In the genomic region with DNA sequence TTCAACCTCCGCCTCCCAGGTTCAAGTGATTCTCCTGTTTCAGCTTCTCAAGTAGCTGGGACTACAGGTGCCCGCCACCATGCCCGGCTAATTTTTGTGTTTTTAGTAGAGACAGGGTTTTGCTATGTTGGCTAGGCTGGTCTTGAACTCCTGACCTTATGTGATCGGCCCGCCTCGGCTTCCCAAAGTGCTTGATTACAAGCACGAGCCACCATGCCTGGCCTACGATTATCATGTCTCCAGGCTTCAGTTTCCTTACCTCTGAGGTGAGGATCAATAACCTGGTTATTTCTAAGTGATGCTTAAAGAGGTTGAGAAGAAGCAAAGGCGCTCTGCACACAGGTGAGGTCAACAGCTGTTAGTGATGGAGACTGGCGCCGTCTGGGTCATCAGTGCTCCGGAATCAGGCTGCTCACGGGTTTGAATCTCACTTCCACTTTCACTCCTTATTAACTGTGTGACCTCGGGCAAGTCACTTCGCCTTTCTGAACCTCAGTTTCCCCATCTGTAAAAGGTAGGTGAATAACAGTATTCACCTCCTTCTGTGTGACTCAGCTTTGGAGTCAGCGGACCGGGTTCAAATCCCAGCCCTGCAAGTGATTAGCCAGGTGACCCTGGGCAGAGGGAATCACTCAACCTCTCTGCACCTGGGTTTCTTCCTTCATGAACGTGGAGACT, we compare ENCODE assay signal across 8 cellular contexts. TPM values are rescaled to one million over a fixed set of nuclear protein-coding genes. Genes with fewer than 3 reads are reported as not detected.
DNase-seq lines count a peak whose midpoint lies in the region; ATAC-seq and TF ChIP-seq lines count a peak whose summit lies in the region.

No MANE protein-coding gene starts in this region.

- TF ChIP-seq CTCF in PC-3 (conservative IDR thresholded peaks at IDR 0.05; ENCODE audit: low read depth, low read length) (no peak), fibroblast of lung (conservative IDR thresholded peaks at IDR 0.05 in 1 of 2, IDR thresholded peaks at IDR 0.05 in 1 of 2; ENCODE audit: low read depth in 1 of 2, low read length in 2 of 2) (no peak)

- H2AFZ ChIP-seq in PC-3 (ENCODE audit: low read length) (peak overlapping the region; percentile 89), fibroblast of lung (ENCODE audit: low read length) (peak overlapping the region; percentile 9)

- no peaks in the 10 kb centered on the region for H3F3A ChIP-seq in PC-3 (ENCODE audit: low read length, unreplicated experiment)

- BruUV-seq in PC-3 (replicated peaks; lab: Mats Ljungman, UMichigan), result TSS peak; percentile 81

- POLR2A ChIA-PET in PC-3 (lab: Charles Lee; ENCODE audit: unreplicated experiment) (no interaction called here), HEK293T (lab: Yijun Ruan, JAX) (no interaction called here)

- H3K27ac ChIP-seq in PC-3 (ENCODE audit: low read length), result peak overlapping the region; percentile 40; the same call in 1 of the 2 replicates
- peak overlapping the region; percentile 58 for H3K27ac ChIP-seq in fibroblast of lung (ENCODE audit: insufficient read depth, low read length)

- DNase-seq in CD1c-positive myeloid dendritic cell (ENCODE audit: extremely low spot score), result peak; percentile 41
- DNase-seq in PC-3, result no peak
- DNase-seq in fibroblast of lung (ENCODE audit: low read depth in 2 of 2), result no peak
- peak; percentile 12 for DNase-seq in retina
- no peak for DNase-seq in HEK293T (ENCODE audit: extremely low spot score)
- DNase-seq in NCI-H774 (lab: John Stamatoyannopoulos, UW), result no peak

- H3K9ac ChIP-seq in PC-3 (ENCODE audit: low read length) (peak overlapping the region; percentile 77), fibroblast of lung (ENCODE audit: insufficient read depth, low read length) (peak overlapping the region; percentile 61)

- H3K27me3 ChIP-seq in PC-3 (ENCODE audit: low read length), result no peaks in the 10 kb centered on the region
- no peaks in the 10 kb centered on the region for H3K27me3 ChIP-seq in fibroblast of lung (ENCODE audit: control insufficient read depth, insufficient read depth, low read length)

- CTCF ChIA-PET in PC-3 (lab: Charles Lee) (no interaction called here), HEK293T (lab: Yijun Ruan, JAX) (no interaction called here)

- H3K79me2 ChIP-seq in PC-3 (ENCODE audit: low read length) (peaks cover 40% of the 10 kb centered on the region), fibroblast of lung (ENCODE audit: control insufficient read depth, insufficient read depth, low read length) (peaks cover 41% of the 10 kb centered on the region)

- H3K4me3 ChIP-seq in PC-3 (ENCODE audit: low read length), result peak overlapping the region; percentile 79
- H3K4me3 ChIP-seq in fibroblast of lung (replicated peaks in 1 of 4; ENCODE audit: control extremely low read depth in 1 of 4, insufficient read depth in 1 of 4, low read depth in 3 of 4, low read length in 4 of 4), result peak overlapping the region; percentile 26 to 66 (median 47)

- intact Hi-C loops in PC-3 (cut with micrococcal nuclease), result loop anchor here (5.0 kb wide), 1 partner anchor 69 kb away; no protein-coding TSS in a partner anchor

- no peaks in the 10 kb centered on the region for H3K9me2 ChIP-seq in PC-3 (replicated peaks; ENCODE audit: low read length)

- ATAC-seq in GM21381 (IDR thresholded peaks at IDR 0.05; ENCODE audit: unreplicated experiment) (peak; percentile 39), PC-3 (no peak), GM18870 (IDR thresholded peaks at IDR 0.05; ENCODE audit: unreplicated experiment) (no peak)

- peaks cover 22% of the 10 kb centered on the region for H3K4me1 ChIP-seq in PC-3 (ENCODE audit: insufficient read depth, low read length)
- H3K4me1 ChIP-seq in fibroblast of lung (ENCODE audit: control insufficient read depth, extremely low read depth, insufficient read depth, low read length), result peaks cover 9% of the 10 kb centered on the region

- H3K4me2 ChIP-seq in PC-3 (ENCODE audit: low read length), result peak overlapping the region; percentile 94
- H3K4me2 ChIP-seq in fibroblast of lung (ENCODE audit: extremely low read depth, insufficient read depth, low read length), result peak overlapping the region; percentile 69

- no peaks in the 10 kb centered on the region for H4K20me1 ChIP-seq in PC-3 (ENCODE audit: low read length)
- no peaks in the 10 kb centered on the region for H4K20me1 ChIP-seq in fibroblast of lung (ENCODE audit: control insufficient read depth, extremely low read depth, insufficient read depth, low read length)

- H3K9me3 ChIP-seq in PC-3 (ENCODE audit: low read length), result no peaks in the 10 kb centered on the region
- no peaks in the 10 kb centered on the region for H3K9me3 ChIP-seq in fibroblast of lung (ENCODE audit: control insufficient read depth, insufficient read depth, low read depth, low read length)

- H3K36me3 ChIP-seq in PC-3 (ENCODE audit: low read depth, low read length) (no peaks in the 10 kb centered on the region), fibroblast of lung (ENCODE audit: control insufficient read depth, insufficient read depth, low read length) (peaks cover 4% of the 10 kb centered on the region)

TF ChIP-seq in HEK293T, 16 proteins besides CTCF, POLR2A, EP300 and RAD21:
- no peak for TF ChIP-seq SUZ12 (IDR thresholded peaks at IDR 0.05)
- no peak for TF ChIP-seq BHLHE40 (IDR thresholded peaks at IDR 0.05; ENCODE audit: borderline replicate concordance)
- TF ChIP-seq NFRKB (IDR thresholded peaks at IDR 0.05), result no peak
- TF ChIP-seq CTBP1 (IDR thresholded peaks at IDR 0.05; ENCODE audit: borderline replicate concordance), result no peak
- TF ChIP-seq, protein P1, sequence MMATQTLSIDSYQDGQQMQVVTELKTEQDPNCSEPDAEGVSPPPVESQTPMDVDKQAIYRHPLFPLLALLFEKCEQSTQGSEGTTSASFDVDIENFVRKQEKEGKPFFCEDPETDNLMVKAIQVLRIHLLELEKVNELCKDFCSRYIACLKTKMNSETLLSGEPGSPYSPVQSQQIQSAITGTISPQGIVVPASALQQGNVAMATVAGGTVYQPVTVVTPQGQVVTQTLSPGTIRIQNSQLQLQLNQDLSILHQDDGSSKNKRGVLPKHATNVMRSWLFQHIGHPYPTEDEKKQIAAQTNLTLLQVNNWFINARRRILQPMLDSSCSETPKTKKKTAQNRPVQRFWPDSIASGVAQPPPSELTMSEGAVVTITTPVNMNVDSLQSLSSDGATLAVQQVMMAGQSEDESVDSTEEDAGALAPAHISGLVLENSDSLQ (IDR thresholded peaks at IDR 0.05), result no peak
- no peak for TF ChIP-seq HDGF (IDR thresholded peaks at IDR 0.05; ENCODE audit: borderline replicate concordance)
- TF ChIP-seq ZNF384 (IDR thresholded peaks at IDR 0.05), result no peak
- no peak for TF ChIP-seq FOXA1 (IDR thresholded peaks at IDR 0.05)
- TF ChIP-seq LEF1 (IDR thresholded peaks at IDR 0.05; ENCODE audit: borderline replicate concordance), result no peak
- no peak for TF ChIP-seq ARNT (IDR thresholded peaks at IDR 0.05)
- TF ChIP-seq L3MBTL2 (conservative IDR thresholded peaks at IDR 0.05), result no peak
- TF ChIP-seq FOXM1 (IDR thresholded peaks at IDR 0.05; ENCODE audit: borderline replicate concordance), result no peak
- no peak for TF ChIP-seq FOXK2 (IDR thresholded peaks at IDR 0.05)
- TF ChIP-seq TARDBP (IDR thresholded peaks at IDR 0.05), result no peak
- TF ChIP-seq ELF4 (IDR thresholded peaks at IDR 0.05), result no peak
- no peak for TF ChIP-seq SP1 (IDR thresholded peaks at IDR 0.05)

RNA-seq across cellular contexts. Expression of a gene that starts 0.7 kb away (rescaled TPM):
- total RNA-seq in PC-3 (2014; rRNA removed), result 16.1 and 29.0 TPM in 2 replicates
- total RNA-seq in fibroblast of lung, result 73.2 and 178 TPM in 2 replicates
- polyA plus RNA-seq in fibroblast of lung, result 54.1 and 82.1 TPM in 2 replicates
- polyA plus RNA-seq in fibroblast of lung (2012), result 103 and 125 TPM in 2 replicates
- polyA minus RNA-seq in fibroblast of lung (ENCODE audit: low replicate concordance), result 861 and 1,173 TPM in 2 replicates

Comparison
In these comparisons a context has a peak if more than half of its experiments do, and no peak if none do; other contexts are left out.
1. DNase-seq: peak in CD1c-positive myeloid dendritic cell (single experiment) and retina (single experiment); none in PC-3 (single experiment), fibroblast of lung (0 of 2), HEK293T (single experiment) and NCI-H774 (single experiment).